ENCODE assay signal across 29 cellular contexts in the genomic region with DNA sequence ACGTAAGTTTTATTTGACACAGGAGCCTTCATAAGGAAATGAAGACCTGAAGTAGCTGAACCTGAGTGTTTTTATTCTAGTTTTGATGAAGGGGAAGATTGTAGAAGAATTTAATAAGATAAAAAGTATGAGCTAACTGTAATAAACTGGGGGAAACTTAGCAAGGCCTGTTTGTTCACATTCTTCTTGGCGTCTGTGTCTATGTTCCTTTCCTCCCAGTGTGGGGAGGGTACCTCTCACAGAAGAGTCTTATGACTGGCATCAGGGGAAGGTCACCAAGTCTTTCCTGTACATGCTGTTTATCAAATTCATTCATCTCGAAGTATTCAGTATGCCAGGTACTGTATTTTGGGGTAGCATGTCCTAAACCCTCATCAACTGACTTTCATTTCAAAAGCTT.
DNase-seq lines count a peak whose midpoint lies in the region; ATAC-seq, FAIRE-seq and TF ChIP-seq lines count a peak whose summit lies in the region.
"Had no signal": no experiment of that assay in that cellular context is flagged by ENCODE, and none has a peak within 500 bp of the region (broad histone marks: within the 10 kb centered on the region; RNA-seq: fewer than 3 reads in every experiment).

No MANE protein-coding gene starts in this region.

- DNase-seq in A549 (ENCODE audit: low read depth in 1 of 2, low spot score in 1 of 2) (no peak), SK-N-SH (no peak), hepatocyte (ENCODE audit: low spot score) (peak; percentile 24), BE2C (no peak), glutamatergic neuron (no peak), RPMI8226 (no peak)
- no peak for DNase-seq in natural killer cell treated with Interleukin-12 subunit alpha and Interleukin-12 subunit beta and Interleukin-15 and Interleukin-18, amount 100 ng/mL, for 72 hours (ENCODE audit: low spot score)
- DNase-seq: activated CD8-positive, alpha-beta T cell treated with anti-CD3 and anti-CD28 coated beads for 36 hours; activated effector memory CD4-positive, alpha-beta T cell treated with Interleukin-2 at 50 U/mL for 16 hours; activated naive CD8-positive, alpha-beta T cell treated with anti-CD3 and anti-CD28 coated beads, Interleukin-2, amount 10 ng/mL, durations not matched to agents 7 days and 5 days; activated T-cell treated with anti-CD3 and anti-CD28 coated beads for 4 hours; CD4-positive, CD25-positive, alpha-beta regulatory T cell; cerebellar nuclear complex; DMS79; foreskin fibroblast; GF-D8; GM23248; Karpas-422; left ventricle myocardium inferior; NCI-H2029 treated with DMSO at 0.1 percent for 48 hours; NCI-H446; nephron progenitor cell; pancreas; right cardiac atrium; SHP77; stimulated activated naive CD4-positive, alpha-beta T cell treated with Interleukin-2 at 50 U/mL for 16 hours; SW 1271; T1000 had no signal

- no peak overlapping the region for H2AFZ ChIP-seq in SK-N-SH (ENCODE audit: low read depth)
- H2AFZ ChIP-seq in hepatocyte: no peak overlapping the region
- H2AFZ ChIP-seq: GM23248 had no signal

- H3K36me3 ChIP-seq in SK-N-SH (replicated peaks in 1 of 2; ENCODE audit: control insufficient read depth in 1 of 2, insufficient read depth in 2 of 2, low read length in 1 of 2) (peaks cover 0 to 2% of the 10 kb centered on the region in 2 experiments), hepatocyte (replicated peaks; ENCODE audit: insufficient read depth, low read depth) (no peaks in the 10 kb centered on the region), BE2C (no peaks in the 10 kb centered on the region)
- H3K36me3 ChIP-seq: pancreas had no signal

- H3K4me1 Mint-ChIP-seq in natural killer cell treated with Interleukin-12 subunit alpha and Interleukin-12 subunit beta and Interleukin-15 and Interleukin-18, amount 100 ng/mL, for 72 hours (ENCODE audit: low read depth in 2 of 2): peaks cover 3 to 5% of the 10 kb centered on the region in 2 donors
- H3K4me1 Mint-ChIP-seq in glutamatergic neuron (ENCODE audit: low read depth, unreplicated experiment): peaks cover 8% of the 10 kb centered on the region
- H3K4me1 Mint-ChIP-seq: activated naive CD8-positive, alpha-beta T cell treated with anti-CD3 and anti-CD28 coated beads, Interleukin-2, amount 10 ng/mL, durations not matched to agents 7 days and 5 days; nephron progenitor cell had no signal

- H3K4me1 ChIP-seq in A549: peaks cover 17% of the 10 kb centered on the region
- H3K4me1 ChIP-seq in SK-N-SH (ENCODE audit: control insufficient read depth in 1 of 2, insufficient read depth in 2 of 2, low read depth in 1 of 2, low read length in 1 of 2): peaks cover 13 to 15% of the 10 kb centered on the region in 2 experiments; a peak in 3 of 4 replicates
- peaks cover 24% of the 10 kb centered on the region for H3K4me1 ChIP-seq in hepatocyte (ENCODE audit: insufficient read depth)
- no peaks in the 10 kb centered on the region for H3K4me1 ChIP-seq in BE2C
- H3K4me1 ChIP-seq: left ventricle myocardium inferior had no signal

- TF ChIP-seq EP300 in A549 (IDR thresholded peaks at IDR 0.05): no peak
- no peak for TF ChIP-seq EP300 in SK-N-SH (IDR thresholded peaks at IDR 0.05; ENCODE audit: borderline replicate concordance in 1 of 2, low read depth in 1 of 2, low read length in 1 of 2)

- TF ChIP-seq CTCF in A549 (IDR thresholded peaks at IDR 0.05): no peak
- no peak for TF ChIP-seq CTCF in SK-N-SH (IDR thresholded peaks at IDR 0.05)
- no peak for TF ChIP-seq CTCF in hepatocyte (IDR thresholded peaks at IDR 0.05; ENCODE audit: poor library complexity)
- TF ChIP-seq CTCF in BE2C (IDR thresholded peaks at IDR 0.05; ENCODE audit: low read depth, low read length): no peak
- no peak for TF ChIP-seq CTCF in glutamatergic neuron (IDR thresholded peaks at IDR 0.05; ENCODE audit: partially characterized antibody, unreplicated experiment)

- TF ChIP-seq POLR2A in A549 (IDR thresholded peaks at IDR 0.05; ENCODE audit: low read length): no peak

- H3K36me3 Mint-ChIP-seq in natural killer cell treated with Interleukin-12 subunit alpha and Interleukin-12 subunit beta and Interleukin-15 and Interleukin-18, amount 100 ng/mL, for 72 hours: no peaks in the 10 kb centered on the region
- no peaks in the 10 kb centered on the region for H3K36me3 Mint-ChIP-seq in glutamatergic neuron (ENCODE audit: unreplicated experiment)

- H3K9me2 ChIP-seq in SK-N-SH (no peaks in the 10 kb centered on the region), hepatocyte (replicated peaks; ENCODE audit: insufficient read depth) (no peaks in the 10 kb centered on the region)

- no peak for ATAC-seq in A549
- peak; percentile 17 for ATAC-seq in GM18868 (IDR thresholded peaks at IDR 0.05; ENCODE audit: unreplicated experiment)
- ATAC-seq in natural killer cell treated with Interleukin-12 subunit alpha and Interleukin-12 subunit beta and Interleukin-15 and Interleukin-18, amount 100 ng/mL, for 72 hours: no peak
- ATAC-seq: activated CD8-positive, alpha-beta T cell treated with anti-CD3 and anti-CD28 coated beads for 36 hours; pancreas; right cardiac atrium had no signal

- no peak overlapping the region for H3K27ac Mint-ChIP-seq in natural killer cell treated with Interleukin-12 subunit alpha and Interleukin-12 subunit beta and Interleukin-15 and Interleukin-18, amount 100 ng/mL, for 72 hours
- no peak overlapping the region for H3K27ac Mint-ChIP-seq in glutamatergic neuron (ENCODE audit: unreplicated experiment)
- H3K27ac Mint-ChIP-seq: activated CD8-positive, alpha-beta T cell treated with anti-CD3 and anti-CD28 coated beads for 36 hours; activated naive CD8-positive, alpha-beta T cell treated with anti-CD3 and anti-CD28 coated beads, Interleukin-2, amount 10 ng/mL, durations not matched to agents 7 days and 5 days; CD4-positive, CD25-positive, alpha-beta regulatory T cell; nephron progenitor cell had no signal

- no peaks in the 10 kb centered on the region for H3K27me3 ChIP-seq in SK-N-SH (ENCODE audit: insufficient read depth)
- H3K27me3 ChIP-seq in hepatocyte: no peaks in the 10 kb centered on the region
- no peaks in the 10 kb centered on the region for H3K27me3 ChIP-seq in BE2C
- H3K27me3 ChIP-seq: pancreas had no signal

- H3K27ac ChIP-seq in A549 (peak overlapping the region; percentile 38 to 74; a peak in 5 of 6 replicates), SK-N-SH (ENCODE audit: low read depth in 2 of 2, low read length in 1 of 2) (no peak overlapping the region), hepatocyte (peak overlapping the region; percentile 58)
- H3K27ac ChIP-seq: GM23248, left ventricle myocardium inferior, pancreas had no signal

- POLR2A ChIA-PET in A549 (lab: Yijun Ruan, JAX) (no interaction called here), SK-N-SH (lab: Yijun Ruan, JAX) (no interaction called here)

- H3K9me3 ChIP-seq in A549: no peaks in the 10 kb centered on the region
- H3K9me3 ChIP-seq in SK-N-SH: no peaks in the 10 kb centered on the region
- H3K9me3 ChIP-seq in hepatocyte (ENCODE audit: low read depth): no peaks in the 10 kb centered on the region
- no peaks in the 10 kb centered on the region for H3K9me3 ChIP-seq in BE2C
- H3K9me3 ChIP-seq: left ventricle myocardium inferior, pancreas had no signal

- H3K9ac ChIP-seq in SK-N-SH: no peak overlapping the region
- H3K9ac ChIP-seq: GM23248 had no signal

- CTCF ChIA-PET in A549 (lab: Yijun Ruan, JAX) (interaction anchor here (0.9 kb wide), 1 partner anchor 223 kb away, joined by 3 read pairs; no protein-coding TSS in a partner anchor), SK-N-SH (lab: Yijun Ruan, JAX) (no interaction called here)

- H3F3A ChIP-seq in SK-N-SH (replicated peaks; ENCODE audit: insufficient read depth): no peaks in the 10 kb centered on the region

- H3K9me3 Mint-ChIP-seq in natural killer cell treated with Interleukin-12 subunit alpha and Interleukin-12 subunit beta and Interleukin-15 and Interleukin-18, amount 100 ng/mL, for 72 hours: no peaks in the 10 kb centered on the region
- no peaks in the 10 kb centered on the region for H3K9me3 Mint-ChIP-seq in glutamatergic neuron (ENCODE audit: unreplicated experiment)
- H3K9me3 Mint-ChIP-seq: activated CD8-positive, alpha-beta T cell treated with anti-CD3 and anti-CD28 coated beads for 36 hours; activated naive CD8-positive, alpha-beta T cell treated with anti-CD3 and anti-CD28 coated beads, Interleukin-2, amount 10 ng/mL, durations not matched to agents 7 days and 5 days; CD4-positive, CD25-positive, alpha-beta regulatory T cell; nephron progenitor cell had no signal

- H3K79me2 ChIP-seq in SK-N-SH (ENCODE audit: insufficient read depth): no peaks in the 10 kb centered on the region
- peaks cover 18% of the 10 kb centered on the region for H3K79me2 ChIP-seq in hepatocyte

- 75% methylated on average over 3 of the region's 3 CpGs for WGBS in A549 (ENCODE audit: missing lambda C conversion rate)
- WGBS in SK-N-SH (ENCODE audit: low lambda C conversion rate): 71% methylated on average over 3 of the region's 3 CpGs
- 59% methylated on average over 3 of the region's 3 CpGs for WGBS in hepatocyte (ENCODE audit: low lambda C conversion rate, missing lambda C conversion rate)

- H3K4me3 ChIP-seq in A549 (no peak overlapping the region), SK-N-SH (ENCODE audit: low read depth in 2 of 2, low read length in 1 of 2) (no peak overlapping the region), hepatocyte (no peak overlapping the region), BE2C (ENCODE audit: low read depth, low read length) (no peak overlapping the region)
- H3K4me3 ChIP-seq: GM23248, left ventricle myocardium inferior, pancreas had no signal

- no peak overlapping the region for H3K4me3 Mint-ChIP-seq in natural killer cell treated with Interleukin-12 subunit alpha and Interleukin-12 subunit beta and Interleukin-15 and Interleukin-18, amount 100 ng/mL, for 72 hours
- no peak overlapping the region for H3K4me3 Mint-ChIP-seq in glutamatergic neuron (ENCODE audit: unreplicated experiment)
- H3K4me3 Mint-ChIP-seq: activated CD8-positive, alpha-beta T cell treated with anti-CD3 and anti-CD28 coated beads for 36 hours; activated naive CD8-positive, alpha-beta T cell treated with anti-CD3 and anti-CD28 coated beads, Interleukin-2, amount 10 ng/mL, durations not matched to agents 7 days and 5 days; CD4-positive, CD25-positive, alpha-beta regulatory T cell; nephron progenitor cell had no signal

- H3K27me3 Mint-ChIP-seq in natural killer cell treated with Interleukin-12 subunit alpha and Interleukin-12 subunit beta and Interleukin-15 and Interleukin-18, amount 100 ng/mL, for 72 hours: no peaks in the 10 kb centered on the region
- no peaks in the 10 kb centered on the region for H3K27me3 Mint-ChIP-seq in glutamatergic neuron (ENCODE audit: unreplicated experiment)
- H3K27me3 Mint-ChIP-seq: activated CD8-positive, alpha-beta T cell treated with anti-CD3 and anti-CD28 coated beads for 36 hours; activated naive CD8-positive, alpha-beta T cell treated with anti-CD3 and anti-CD28 coated beads, Interleukin-2, amount 10 ng/mL, durations not matched to agents 7 days and 5 days; CD4-positive, CD25-positive, alpha-beta regulatory T cell had no signal

- FAIRE-seq in A549 (lab: Jason Lieb, UNC): no peak
- FAIRE-seq: pancreas had no signal

- H3K4me2 ChIP-seq in A549 (peak overlapping the region; percentile 60), SK-N-SH (0 out of 2 replicates have a peak overlapping the region, but pooled peaks have one; percentile 9), hepatocyte (peak overlapping the region; percentile 40)

- H4K20me1 ChIP-seq in SK-N-SH (ENCODE audit: insufficient read depth) (no peaks in the 10 kb centered on the region), hepatocyte (ENCODE audit: insufficient read depth, poor library complexity, severe bottlenecking) (no peaks in the 10 kb centered on the region)

- TF ChIP-seq RAD21 in A549 (conservative IDR thresholded peaks at IDR 0.05 in 1 of 2, IDR thresholded peaks at IDR 0.05 in 1 of 2) (no peak), SK-N-SH (IDR thresholded peaks at IDR 0.05; ENCODE audit: low read length) (no peak)

Comparison
In these comparisons a context has a peak if more than half of its experiments do, and no peak if none do; other contexts are left out.
1. H3K27ac ChIP-seq: peak in A549 (2 of 2) and hepatocyte (single experiment); none in SK-N-SH (0 of 2).
2. H3K4me2 ChIP-seq: peak in every context shown above with its lines; median percentile 60 in A549; 40 in hepatocyte; 9 in SK-N-SH.